11 cellular contexts compared by ENCODE assay signal in the genomic region with DNA sequence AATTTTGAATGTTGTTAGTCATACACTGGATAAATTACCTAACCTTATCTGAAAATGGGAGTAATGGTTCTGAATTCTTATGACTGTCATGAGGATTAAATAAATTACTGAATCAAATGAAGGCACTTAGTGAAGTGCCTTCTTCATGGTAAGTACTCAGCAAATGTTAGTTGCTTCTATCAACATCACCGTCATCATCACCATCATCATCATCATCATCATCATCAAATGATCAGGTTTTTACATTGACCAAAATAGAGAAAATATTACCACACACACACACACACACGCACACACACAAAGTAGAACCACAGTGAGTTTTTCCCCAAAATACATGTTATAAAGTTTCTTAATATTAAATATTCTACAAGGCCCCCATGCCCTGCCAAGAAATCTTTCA.
"Had no signal": no experiment of that assay in that cellular context is flagged by ENCODE, and none has a peak within 500 bp of the region (broad histone marks: within the 10 kb centered on the region; RNA-seq: fewer than 3 reads in every experiment).

No MANE protein-coding gene starts in this region.

- H2AFZ ChIP-seq: GM23248, GM23338 had no signal

- H3K36me3 ChIP-seq: HAP-1 had no signal

- H3K4me3 ChIP-seq: GM23248, GM23338, HAP-1 had no signal

- H3K4me1 ChIP-seq: HAP-1 had no signal

- H3K9ac ChIP-seq: GM23248 had no signal

- ATAC-seq: GM23338, HCT116 had no signal

- FAIRE-seq: H1, H54 had no signal

- H3K9me3 ChIP-seq: HAP-1 had no signal

- H3K4me2 ChIP-seq: GM23338 had no signal

- DNase-seq: GM23248, GOT3, H7, H9, HCEC 1CT, HFFc6 had no signal

- H3K27ac ChIP-seq: GM23248 had no signal

- H3K9me3 Mint-ChIP-seq: GM23338 had no signal

- H3K27ac Mint-ChIP-seq: GM23338, H9, HFFc6 had no signal

- H3K4me3 Mint-ChIP-seq: GM23338, H9, HFFc6 had no signal
